Comparison of ENCODE assay signal across 36 cellular contexts in the genomic region with DNA sequence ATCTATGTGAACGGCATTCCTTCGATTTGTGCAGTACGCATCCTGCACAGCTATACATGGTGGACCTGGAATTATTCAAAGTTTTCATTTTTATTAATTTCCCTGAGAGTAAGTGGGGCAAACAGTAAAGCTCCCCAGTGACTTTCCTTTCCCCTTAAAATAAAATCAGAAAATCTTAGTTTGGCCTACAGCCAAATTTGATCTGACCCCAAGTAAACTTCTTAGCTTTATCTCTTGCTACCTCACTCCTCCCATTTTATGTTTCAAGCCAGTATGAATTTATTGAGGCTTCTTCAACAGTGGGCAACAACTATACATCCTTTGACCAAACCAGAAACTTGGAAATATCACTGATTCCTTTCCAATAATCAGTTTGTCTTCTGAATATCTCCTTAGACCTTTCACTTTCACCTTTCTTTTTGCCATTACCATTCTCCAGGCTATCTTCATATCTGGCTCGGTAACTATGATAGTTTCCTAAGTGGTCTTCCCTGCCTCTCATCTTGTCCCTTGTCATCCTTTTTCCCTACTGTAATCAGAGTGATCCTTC. TPM values are rescaled to one million over a fixed set of nuclear protein-coding genes. Genes with fewer than 3 reads are reported as not detected.
"Had no signal": no experiment of that assay in that cellular context is flagged by ENCODE, and none has a peak within 500 bp of the region (broad histone marks: within the 10 kb centered on the region; RNA-seq: fewer than 3 reads in every experiment).

No MANE protein-coding gene starts in this region.

- H3K27me3 ChIP-seq: body of pancreas had no signal

- H3K9me3 Mint-ChIP-seq: activated B cell treated with CpG ODN at 0.5 μM for 24 hours; activated CD8-positive, alpha-beta T cell treated with anti-CD3 and anti-CD28 coated beads for 36 hours; activated naive CD4-positive, alpha-beta T cell treated with anti-CD3 and anti-CD28 coated beads, Interleukin-2, amount 50 U/mL, for 24 hours; activated naive CD8-positive, alpha-beta T cell treated with anti-CD3 and anti-CD28 coated beads for 36 hours; activated naive CD8-positive, alpha-beta T cell treated with anti-CD3 and anti-CD28 coated beads, Interleukin-2, amount 50 U/mL, for 24 hours; activated T-cell treated with anti-CD3 and anti-CD28 coated beads, Interleukin-2, amount 50 U/mL, for 4 hours; activated T-helper 17 cell treated with anti-CD3 and anti-CD28 coated beads, Interleukin-2, amount 50 U/mL, for 72 hours; effector memory CD8-positive, alpha-beta T cell; T-helper 2 cell treated with Interferon-gamma antibody and Interleukin-4, amounts not matched to agents 5 μg/mL and 100 μg/mL, for 36 hours had no signal

- H3K4me3 ChIP-seq: adrenal gland, body of pancreas, esophagus squamous epithelium had no signal

- H3K27ac Mint-ChIP-seq: activated B cell treated with CpG ODN at 0.5 μM for 24 hours; activated CD8-positive, alpha-beta T cell treated with anti-CD3 and anti-CD28 coated beads for 36 hours; activated naive CD4-positive, alpha-beta T cell treated with anti-CD3 and anti-CD28 coated beads, Interleukin-2, amount 50 U/mL, for 24 hours; activated naive CD8-positive, alpha-beta T cell treated with anti-CD3 and anti-CD28 coated beads for 36 hours; activated naive CD8-positive, alpha-beta T cell treated with anti-CD3 and anti-CD28 coated beads, Interleukin-2, amount 50 U/mL, for 24 hours; activated T-helper 17 cell treated with anti-CD3 and anti-CD28 coated beads, Interleukin-2, amount 50 U/mL, for 72 hours; effector memory CD8-positive, alpha-beta T cell; T-helper 17 cell; T-helper 2 cell treated with Interferon-gamma antibody and Interleukin-4, amounts not matched to agents 5 μg/mL and 100 μg/mL, for 36 hours had no signal

- H3K9me3 ChIP-seq: adrenal gland, body of pancreas, esophagus squamous epithelium had no signal

- H3K36me3 ChIP-seq: adrenal gland, esophagus squamous epithelium, WERI-Rb-1 had no signal

- H3K4me3 Mint-ChIP-seq: activated B cell treated with CpG ODN at 0.5 μM for 24 hours; activated CD8-positive, alpha-beta T cell treated with anti-CD3 and anti-CD28 coated beads for 36 hours; activated naive CD4-positive, alpha-beta T cell treated with anti-CD3 and anti-CD28 coated beads, Interleukin-2, amount 50 U/mL, for 24 hours; activated naive CD8-positive, alpha-beta T cell treated with anti-CD3 and anti-CD28 coated beads for 36 hours; activated naive CD8-positive, alpha-beta T cell treated with anti-CD3 and anti-CD28 coated beads, Interleukin-2, amount 50 U/mL, for 24 hours; activated T-cell treated with anti-CD3 and anti-CD28 coated beads, Interleukin-2, amount 50 U/mL, for 4 hours; activated T-helper 17 cell treated with anti-CD3 and anti-CD28 coated beads, Interleukin-2, amount 50 U/mL, for 72 hours; effector memory CD8-positive, alpha-beta T cell; T-helper 17 cell; T-helper 2 cell treated with Interferon-gamma antibody and Interleukin-4, amounts not matched to agents 5 μg/mL and 100 μg/mL, for 36 hours had no signal

- ATAC-seq: activated CD4-positive, CD25-positive, alpha-beta regulatory T cell treated with anti-CD3 and anti-CD28 coated beads, Interleukin-2, amount 50 U/mL, for 24 hours; activated CD8-positive, alpha-beta T cell treated with anti-CD3 and anti-CD28 coated beads for 36 hours; activated naive CD8-positive, alpha-beta T cell treated with anti-CD3 and anti-CD28 coated beads, Interleukin-2, amount 50 U/mL, for 24 hours; activated T-cell treated with anti-CD3 and anti-CD28 coated beads, Interleukin-2, amount 50 U/mL, for 4 hours; activated T-helper 17 cell treated with anti-CD3 and anti-CD28 coated beads, Interleukin-2, amount 50 U/mL, for 72 hours; body of pancreas; effector memory CD8-positive, alpha-beta T cell; T-helper 17 cell had no signal

- H3K4me1 ChIP-seq: adrenal gland, body of pancreas, esophagus squamous epithelium had no signal

- DNase-seq: activated B cell treated with CpG ODN at 0.5 μM for 24 hours; activated CD4-positive, alpha-beta T cell treated with anti-CD3 and anti-CD28 coated beads for 48 hours; activated CD4-positive, alpha-beta T cell treated with anti-CD3 and anti-CD28 coated beads, Interleukin-2, amount 50 U/mL, for 1 hour; activated CD4-positive, alpha-beta T cell treated with anti-CD3 and anti-CD28 coated beads, Interleukin-2, amount 50 U/mL, for 48 hours; activated CD8-positive, alpha-beta memory T cell treated with anti-CD3 and anti-CD28 coated beads for 24 hours; activated CD8-positive, alpha-beta T cell treated with anti-CD3 and anti-CD28 coated beads for 36 hours; activated effector memory CD4-positive, alpha-beta T cell treated with Interleukin-2 at 50 U/mL for 16 hours; activated gamma-delta T cell treated with Interleukin-2 at 50 U/mL for 16 hours; activated naive CD4-positive, alpha-beta T cell treated with Interleukin-2 at 50 U/mL for 16 hours; activated naive CD8-positive, alpha-beta T cell treated with anti-CD3 and anti-CD28 coated beads for 36 hours; activated naive CD8-positive, alpha-beta T cell treated with anti-CD3 and anti-CD28 coated beads, Interleukin-2, amount 50 U/mL, for 24 hours; activated T-cell treated with anti-CD3 and anti-CD28 coated beads, Interleukin-2, amount 50 U/mL, for 4 hours; adrenal gland; amygdala; aorta; body of pancreas; caudate nucleus; cortex of kidney; dermis blood vessel endothelial cell; effector CD4-positive, alpha-beta T cell; effector memory CD8-positive, alpha-beta T cell; esophagus squamous epithelium; foreskin melanocyte; head of caudate nucleus; hippocampal formation; T-helper 17 cell; T1000; WERI-Rb-1 had no signal

- H3K27ac ChIP-seq: adrenal gland, body of pancreas, esophagus squamous epithelium, WERI-Rb-1 had no signal

- H3K4me1 Mint-ChIP-seq: activated B cell treated with CpG ODN at 0.5 μM for 24 hours; activated naive CD4-positive, alpha-beta T cell treated with anti-CD3 and anti-CD28 coated beads, Interleukin-2, amount 50 U/mL, for 24 hours; activated naive CD8-positive, alpha-beta T cell treated with anti-CD3 and anti-CD28 coated beads, Interleukin-2, amount 50 U/mL, for 24 hours; activated T-helper 17 cell treated with anti-CD3 and anti-CD28 coated beads, Interleukin-2, amount 50 U/mL, for 72 hours had no signal

- H3K36me3 Mint-ChIP-seq: activated naive CD4-positive, alpha-beta T cell treated with anti-CD3 and anti-CD28 coated beads, Interleukin-2, amount 50 U/mL, for 24 hours; activated naive CD8-positive, alpha-beta T cell treated with anti-CD3 and anti-CD28 coated beads for 36 hours had no signal

RNA-seq across cellular contexts. Expression of gene SPAG6, which starts 11.1 kb away (rescaled TPM):
- total RNA-seq: activated CD8-positive, alpha-beta T cell treated with anti-CD3 and anti-CD28 coated beads for 36 hours; activated naive CD8-positive, alpha-beta T cell treated with anti-CD3 and anti-CD28 coated beads for 36 hours; activated T-cell treated with anti-CD3 and anti-CD28 coated beads, Interleukin-2, amount 50 U/mL, for 4 hours; activated T-helper 17 cell treated with anti-CD3 and anti-CD28 coated beads, Interleukin-2, amount 50 U/mL, for 72 hours; chondrocyte; dermis blood vessel endothelial cell; fibroblast of lung; fibroblast of villous mesenchyme; T-helper 17 cell had no signal
- polyA plus RNA-seq: aorta, esophagus, fibroblast of lung had no signal
